11 cellular contexts compared by ENCODE assay signal in the genomic region with DNA sequence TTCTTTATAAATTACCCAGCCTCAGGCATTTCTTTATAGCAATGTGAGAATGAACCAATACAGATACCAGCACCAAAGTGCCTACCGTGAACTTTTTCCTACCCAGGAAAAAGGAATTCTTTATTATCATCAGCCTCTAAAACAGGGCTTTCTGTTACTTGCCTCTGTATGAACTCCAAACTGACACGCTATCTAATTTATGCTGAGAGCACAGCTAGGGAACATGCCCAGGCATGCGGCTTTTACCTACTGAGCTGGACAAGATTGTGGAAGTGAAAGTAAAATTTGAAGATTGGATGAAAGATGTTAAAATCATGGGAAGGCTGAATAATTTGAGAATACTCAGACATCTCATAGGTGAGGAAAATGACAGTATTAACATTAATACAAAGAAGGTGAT. TPM values are rescaled to one million over a fixed set of nuclear protein-coding genes. Genes with fewer than 3 reads are reported as not detected.
A peak's percentile ranks its signal among the peaks of the same experiment; 100 is the strongest.
DNase-seq lines count a peak whose midpoint lies in the region; ATAC-seq, FAIRE-seq and TF ChIP-seq lines count a peak whose summit lies in the region.
"Had no signal": no experiment of that assay in that cellular context is flagged by ENCODE, and none has a peak within 500 bp of the region (broad histone marks: within the 10 kb centered on the region; RNA-seq: fewer than 3 reads in every experiment).

No MANE protein-coding gene starts in this region.

- no peak for ATAC-seq in HepG2
- no peak for ATAC-seq in GM18858 (IDR thresholded peaks at IDR 0.05; ENCODE audit: unreplicated experiment)
- no peak for ATAC-seq in GM19452 (IDR thresholded peaks at IDR 0.05; ENCODE audit: unreplicated experiment)
- ATAC-seq in heart right ventricle: no peak

- intact Hi-C loops in HepG2 (cut with micrococcal nuclease; ENCODE audit: unreplicated experiment): no loop called here
- intact Hi-C loops in posterior vena cava (cut with DNase I): no loop called here
- intact Hi-C loops in heart right ventricle (cut with DNase I): no loop called here

- no peak for FAIRE-seq in astrocyte (lab: Jason Lieb, UNC)
- no peak for FAIRE-seq in HepG2 (lab: Jason Lieb, UNC)
- FAIRE-seq: frontal cortex had no signal

- peaks cover 5% of the 10 kb centered on the region for H3K27me3 Mint-ChIP-seq in astrocyte (ENCODE audit: low read depth, unreplicated experiment)

- H3K27me3 ChIP-seq in astrocyte (ENCODE audit: insufficient read depth, low read length): no peaks in the 10 kb centered on the region
- no peaks in the 10 kb centered on the region for H3K27me3 ChIP-seq in HepG2 (ENCODE audit: control insufficient read depth in 1 of 2, insufficient read depth in 2 of 2, low read length in 2 of 2)
- H3K27me3 ChIP-seq in heart right ventricle: no peaks in the 10 kb centered on the region
- H3K27me3 ChIP-seq: SJSA1 had no signal

- in situ Hi-C loops in HepG2 (cut with HindIII; ENCODE audit: extremely low pct_ligation_motif_present, low pct_unique_long_range_greater_than_20kb): no loop called here

- H3K36me3 ChIP-seq in astrocyte (ENCODE audit: insufficient read depth, low read length) (no peaks in the 10 kb centered on the region), HepG2 (replicated peaks in 1 of 2; ENCODE audit: control insufficient read depth in 1 of 2, insufficient read depth in 2 of 2, low read length in 2 of 2) (no peaks in the 10 kb centered on the region), heart right ventricle (no peaks in the 10 kb centered on the region)
- H3K36me3 ChIP-seq: neutrophil, SJSA1 had no signal

- peaks cover 3% of the 10 kb centered on the region for H3K4me1 Mint-ChIP-seq in astrocyte (ENCODE audit: low read depth, unreplicated experiment)

- H2AFZ ChIP-seq in astrocyte (ENCODE audit: low read depth, low read length) (no peak overlapping the region), HepG2 (ENCODE audit: low read length) (peak overlapping the region; percentile 46)

- H3K4me3 Mint-ChIP-seq in astrocyte (ENCODE audit: unreplicated experiment): no peak overlapping the region

- H3K27ac ChIP-seq in astrocyte (ENCODE audit: low read depth, low read length): peak overlapping the region; percentile 21
- no peak overlapping the region for H3K27ac ChIP-seq in HepG2 (ENCODE audit: extremely low read length, insufficient read depth, low read length)
- H3K27ac ChIP-seq in heart right ventricle: no peak overlapping the region
- H3K27ac ChIP-seq: neutrophil, SJSA1 had no signal

- H4K20me1 ChIP-seq in astrocyte (ENCODE audit: insufficient read depth, low read length) (no peaks in the 10 kb centered on the region), HepG2 (ENCODE audit: insufficient read depth, low read length) (no peaks in the 10 kb centered on the region)

- peak; percentile 17 for DNase-seq in DMS79 (lab: John Stamatoyannopoulos, UW)
- peak; percentile 18 for DNase-seq in M059J (ENCODE audit: low read depth)
- peak; percentile 70 for DNase-seq in astrocyte (ENCODE audit: low read depth)
- no peak for DNase-seq in HepG2 (ENCODE audit: low spot score)
- no peak for DNase-seq in posterior vena cava (ENCODE audit: low spot score)
- no peak for DNase-seq in heart right ventricle

- H3K4me2 ChIP-seq in astrocyte (ENCODE audit: low read length): no peak overlapping the region
- no peak overlapping the region for H3K4me2 ChIP-seq in HepG2 (ENCODE audit: low read depth, low read length)

- BruUV-seq in HepG2 (replicated peaks; lab: Mats Ljungman, UMichigan): no TSS peak

- CTCF ChIA-PET in HepG2 (lab: Yijun Ruan, JAX; ENCODE audit: low intra/inter-chr PET ratio, low total read pairs): no interaction called here

- no peak overlapping the region for H3K4me3 ChIP-seq in astrocyte (ENCODE audit: insufficient read depth, low read depth, low read length)
- H3K4me3 ChIP-seq in HepG2 (replicated peaks in 1 of 3; ENCODE audit: insufficient read depth in 1 of 3, low read depth in 2 of 3, low read length in 3 of 3): no peak overlapping the region
- H3K4me3 ChIP-seq in heart right ventricle: no peak overlapping the region
- H3K4me3 ChIP-seq: SJSA1 had no signal

- H3K9me3 Mint-ChIP-seq in astrocyte (ENCODE audit: unreplicated experiment): peaks cover 20% of the 10 kb centered on the region

- H3K9ac ChIP-seq in astrocyte (ENCODE audit: low read length): no peak overlapping the region
- H3K9ac ChIP-seq in HepG2 (ENCODE audit: insufficient read depth, low read depth, low read length): no peak overlapping the region

- TF ChIP-seq POLR2A in HepG2 (IDR thresholded peaks at IDR 0.05; ENCODE audit: insufficient read depth in 1 of 2, low read depth in 2 of 2, low read length in 2 of 2): no peak

- H3K9me3 ChIP-seq in astrocyte (ENCODE audit: insufficient read depth, low read depth, low read length) (peaks cover 5% of the 10 kb centered on the region), HepG2 (ENCODE audit: low read length) (no peaks in the 10 kb centered on the region), heart right ventricle (peaks cover 0 to 6% (median 0%) of the 10 kb centered on the region in 11 donors)
- H3K9me3 ChIP-seq: neutrophil, SJSA1 had no signal

- POLR2A ChIA-PET in HepG2 (lab: Yijun Ruan, JAX): interaction anchor here (0.7 kb wide), 1 partner anchor 13 kb away, joined by 3 read pairs; no protein-coding TSS in a partner anchor

- no peaks in the 10 kb centered on the region for H3K79me2 ChIP-seq in astrocyte (ENCODE audit: insufficient read depth, low read length)
- no peaks in the 10 kb centered on the region for H3K79me2 ChIP-seq in HepG2 (ENCODE audit: insufficient read depth, low read length)

- no peak for TF ChIP-seq RAD21 in HepG2 (CRISPR knock-in tag; IDR thresholded peaks at IDR 0.05)

- 95% methylated on average over 3 of the region's 3 CpGs for WGBS in HepG2 (ENCODE audit: low lambda C conversion rate)
- WGBS in heart right ventricle, 2 donors: 86 to 87% methylated on average over 3 of the region's 3 CpGs

- peak overlapping the region; percentile 48 for H3K27ac Mint-ChIP-seq in astrocyte (ENCODE audit: unreplicated experiment)

- peaks cover 6% of the 10 kb centered on the region for H3K36me3 Mint-ChIP-seq in astrocyte (ENCODE audit: low read depth, unreplicated experiment)

- H3K4me1 ChIP-seq in astrocyte (ENCODE audit: insufficient read depth, low read length): no peaks in the 10 kb centered on the region
- H3K4me1 ChIP-seq in HepG2 (ENCODE audit: insufficient read depth, low read length): peaks cover 23% of the 10 kb centered on the region
- H3K4me1 ChIP-seq in heart right ventricle: no peaks in the 10 kb centered on the region

- TF ChIP-seq CTCF in astrocyte (IDR thresholded peaks at IDR 0.05; ENCODE audit: insufficient read depth, low read depth, low read length) (no peak), HepG2 (CRISPR knock-in tag; IDR thresholded peaks at IDR 0.05) (no peak), heart right ventricle (IDR thresholded peaks at IDR 0.05) (no peak)

- TF ChIP-seq EP300 in HepG2 (IDR thresholded peaks at IDR 0.05; ENCODE audit: low read depth in 2 of 2, low read length in 2 of 2) (no peak), HepG2 (CRISPR knock-in tag; IDR thresholded peaks at IDR 0.05; ENCODE audit: borderline replicate concordance) (no peak)

TF ChIP-seq in HepG2, 621 proteins besides CTCF, POLR2A, EP300 and RAD21:
- TF ChIP-seq ZNF496 (CRISPR knock-in tag; IDR thresholded peaks at IDR 0.05; ENCODE audit: insufficient replicate concordance) (no peak), TP53 (CRISPR knock-in tag; conservative IDR thresholded peaks at IDR 0.05) (peak; percentile 97)

RNA-seq across cellular contexts. Expression of a gene that starts 24.4 kb away (rescaled TPM):
- total RNA-seq in M059J (2014; rRNA removed; shearing (Covaris generic)): 5.3 and 18.1 TPM in 2 replicates
- total RNA-seq in astrocyte: 11.4 TPM in 2 replicates
- 9.6 and 11.2 TPM in 2 replicates for total RNA-seq in HepG2 (2016; rRNA removed; fragmentation: Illumina TruSeq; extraction: Trizol)
- 6.9 and 7.1 TPM in 2 replicates for total RNA-seq in HepG2 (2016; cell fraction: cytosol; rRNA removed; fragmentation: Illumina TruSeq; extraction: Trizol; ENCODE audit: low read depth)
- total RNA-seq in HepG2 (2016; cell fraction: insoluble cytoplasmic fraction; rRNA removed; fragmentation: Illumina TruSeq; extraction: Trizol): 7.0 and 12.1 TPM in 2 replicates
- total RNA-seq in HepG2 (2016; cell fraction: membrane; rRNA removed; fragmentation: Illumina TruSeq; extraction: Trizol): 4.4 and 4.6 TPM in 2 replicates
- total RNA-seq in HepG2 (2016; cell fraction: nucleus; rRNA removed; fragmentation: Illumina TruSeq; extraction: Trizol): 15.9 and 17.5 TPM in 2 replicates
- 13.6 and 13.9 TPM in 2 replicates for polyA plus RNA-seq in HepG2 (2011; rRNA removed)
- polyA plus RNA-seq in HepG2 (2011; cell fraction: cytosol; rRNA removed): 15.9 and 17.7 TPM in 2 replicates
- polyA plus RNA-seq in HepG2 (2011; cell fraction: nucleus; rRNA removed): 26.9 and 30.6 TPM in 2 replicates
- 15.9 and 19.6 TPM in 2 replicates for polyA plus RNA-seq in HepG2 (2012)
- 0.63 and 1.1 TPM in 2 replicates for polyA plus RNA-seq in HepG2 (2016; cell fraction: cytosol; fragmentation: Illumina TruSeq; extraction: Trizol; ENCODE audit: low read depth)
- polyA plus RNA-seq in HepG2 (2016; cell fraction: insoluble cytoplasmic fraction; fragmentation: Illumina TruSeq; extraction: Trizol; ENCODE audit: low read depth): 5.6 and 8.0 TPM in 2 replicates
- 2.0 and 2.1 TPM in 2 replicates for polyA plus RNA-seq in HepG2 (2016; cell fraction: membrane; fragmentation: Illumina TruSeq; extraction: Trizol; ENCODE audit: low read depth)
- polyA plus RNA-seq in HepG2 (2016; cell fraction: nucleus; fragmentation: Illumina TruSeq; extraction: Trizol; ENCODE audit: insufficient read depth, low read depth): 16.3 and 17.4 TPM in 2 replicates
- 21.8 and 108 TPM in 2 replicates for polyA minus RNA-seq in HepG2 (2011; rRNA and poly(A)+ RNA removed; ENCODE audit: low replicate concordance)
- 53.6 and 62.1 TPM in 2 replicates for polyA minus RNA-seq in HepG2 (2011; cell fraction: cytosol; rRNA and poly(A)+ RNA removed)
- polyA minus RNA-seq in HepG2 (2011; cell fraction: nucleus; rRNA and poly(A)+ RNA removed): 33.7 and 36.4 TPM in 2 replicates
- 10 to 100 TPM; 20.8 to 20.9 TPM for total RNA-seq in posterior vena cava
- total RNA-seq in heart right ventricle: 10 to 100 TPM; 37.3 to 57.6 (median 43.4) TPM
- polyA plus RNA-seq in heart right ventricle: 10 to 100 TPM; 11.5 to 12.4 TPM

Comparison
In these comparisons a context has a peak if more than half of its experiments do, and no peak if none do; other contexts are left out.
1. DNase-seq: peak in DMS79 (single experiment), M059J (single experiment) and astrocyte (single experiment); none in HepG2 (single experiment), posterior vena cava (single experiment) and heart right ventricle (0 of 2).